In the genomic region with DNA sequence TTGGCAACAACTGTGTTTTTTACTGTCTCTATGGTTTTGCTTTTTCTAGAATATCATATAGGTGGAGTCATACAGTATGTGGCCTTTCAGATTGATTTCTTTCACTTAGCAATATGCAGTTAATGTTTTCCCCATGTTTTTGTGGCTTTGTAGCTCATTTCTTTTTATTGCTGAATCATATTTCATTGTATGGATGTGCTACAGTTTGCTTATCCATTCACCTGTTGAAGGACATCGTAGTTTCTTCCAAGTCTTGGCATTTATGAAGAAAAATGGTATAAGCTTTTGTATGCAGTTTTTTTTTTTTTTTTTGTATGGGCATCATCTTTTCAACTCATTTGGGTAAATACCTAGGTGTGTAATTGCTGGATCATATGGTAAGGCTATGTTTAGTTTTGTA, we compare ENCODE assay signal across 28 cellular contexts.
"Had no signal": no experiment of that assay in that cellular context is flagged by ENCODE, and none has a peak within 500 bp of the region (broad histone marks: within the 10 kb centered on the region; RNA-seq: fewer than 3 reads in every experiment).

No MANE protein-coding gene starts in this region.

- DNase-seq: activated effector memory CD4-positive, alpha-beta T cell treated with anti-CD3 and anti-CD28 coated beads, Interleukin-2, amount 50 U/mL, for 16 hours; activated effector memory CD4-positive, alpha-beta T cell treated with Interleukin-2 at 50 U/mL for 16 hours; activated gamma-delta T cell; activated gamma-delta T cell treated with Interleukin-2 at 50 U/mL for 16 hours; activated naive CD4-positive, alpha-beta T cell; activated naive CD4-positive, alpha-beta T cell treated with anti-CD3 and anti-CD28 coated beads for 36 hours; activated naive CD4-positive, alpha-beta T cell treated with anti-CD3 and anti-CD28 coated beads, Interleukin-2, amount 10 ng/mL, durations not matched to agents 7 days and 5 days; activated naive CD4-positive, alpha-beta T cell treated with anti-CD3 and anti-CD28 coated beads, Interleukin-2, amount 50 U/mL, for 16 hours; activated naive CD4-positive, alpha-beta T cell treated with Interleukin-2 at 50 U/mL for 16 hours; activated naive CD8-positive, alpha-beta T cell treated with anti-CD3 and anti-CD28 coated beads for 36 hours; activated naive CD8-positive, alpha-beta T cell treated with anti-CD3 and anti-CD28 coated beads, Interleukin-2, amount 10 ng/mL, durations not matched to agents 7 days and 5 days; activated naive CD8-positive, alpha-beta T cell treated with anti-CD3 and anti-CD28 coated beads, Interleukin-2, amount 50 U/mL, for 24 hours; activated T-cell treated with anti-CD3 and anti-CD28 coated beads, Interleukin-2, amount 50 U/mL, for 24 hours; activated T-cell treated with anti-CD3 and anti-CD28 coated beads, Interleukin-2, amount 50 U/mL, for 4 hours; activated T-cell treated with anti-CD3 and anti-CD28 coated beads, Interleukin-2, amount 50 U/mL, for 48 hours; activated T-cell treated with anti-CD3 and anti-CD28 coated beads, Interleukin-2, amount 50 U/mL, for 72 hours; adrenal gland; amniotic stem cell; anterior cingulate cortex; aorta; body of pancreas; brain microvascular endothelial cell; central memory CD4-positive, alpha-beta T cell; cerebellar nuclear complex had no signal

- H3K9me3 ChIP-seq: adrenal gland, ascending aorta, body of pancreas had no signal

- H3K36me3 ChIP-seq: adrenal gland, ascending aorta, brain microvascular endothelial cell, breast epithelium, cardiac muscle cell had no signal

- H3K4me3 ChIP-seq: adrenal gland, ascending aorta, body of pancreas, breast epithelium, cardiac muscle cell had no signal

- H3K27me3 ChIP-seq: adrenal gland, ascending aorta, body of pancreas, brain microvascular endothelial cell, breast epithelium, cardiac muscle cell had no signal

- H3K4me1 ChIP-seq: adrenal gland, ascending aorta, body of pancreas, breast epithelium had no signal

- FAIRE-seq: astrocyte had no signal

- H3K27ac ChIP-seq: adrenal gland, ascending aorta, body of pancreas, brain microvascular endothelial cell, breast epithelium, cardiac muscle cell had no signal
